ENCODE assay signal across 1 cellular context in the genomic region with DNA sequence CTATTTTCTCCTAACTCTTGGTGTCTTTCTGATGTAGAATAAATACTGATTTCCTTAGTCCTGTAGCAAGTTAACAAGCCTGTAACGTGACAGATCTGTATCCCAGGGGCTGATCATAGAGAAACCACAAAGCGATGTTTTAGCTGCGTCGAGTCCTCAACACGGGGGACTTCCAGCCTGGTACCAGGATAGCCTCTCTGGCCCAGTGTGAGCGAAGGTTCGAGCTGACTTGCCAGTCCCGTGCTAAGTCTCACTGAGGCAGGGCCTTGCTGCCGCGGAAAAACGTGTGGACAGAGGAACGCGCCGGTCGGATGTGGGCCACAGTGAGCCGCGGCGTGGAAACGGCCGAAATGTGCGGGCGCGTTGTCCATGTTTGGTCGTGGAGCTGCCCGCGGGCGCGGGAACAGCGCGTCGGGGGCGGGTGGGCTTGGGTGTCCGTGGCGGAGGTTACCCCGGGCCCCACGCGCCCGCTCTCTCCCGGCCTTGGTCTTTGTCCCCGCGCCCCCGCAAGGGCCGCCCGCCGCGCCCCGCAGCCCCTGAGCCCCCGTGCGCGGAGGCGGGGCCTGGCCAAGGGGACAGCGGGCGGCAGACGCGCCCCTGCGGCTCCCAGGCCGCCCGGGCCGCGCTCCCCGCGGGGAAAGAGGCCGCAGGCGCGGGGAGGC.
TF ChIP-seq lines count a peak whose summit lies in the region.

No MANE protein-coding gene starts in this region.

TF ChIP-seq in K562, 482 proteins besides CTCF, POLR2A, EP300 and RAD21:
- TF ChIP-seq ZFX (CRISPR knock-in tag; IDR thresholded peaks at IDR 0.05) (peak; percentile 47; the same call in 1 of the 2 replicates), PHF8 (IDR thresholded peaks at IDR 0.05; ENCODE audit: borderline replicate concordance, low read length) (peak; percentile 43; the same call in 1 of the 2 replicates), SMARCB1 (IDR thresholded peaks at IDR 0.05; ENCODE audit: insufficient read length, low read depth) (no peak), SMAD4 (CRISPR knock-in tag; conservative IDR thresholded peaks at IDR 0.05) (no peak), E2F6 (IDR thresholded peaks at IDR 0.05; ENCODE audit: borderline replicate concordance in 1 of 2, extremely low read depth in 1 of 2, insufficient read depth in 1 of 2, insufficient read length in 1 of 2, low read depth in 1 of 2, low read length in 1 of 2, poor library complexity in 1 of 2, severe bottlenecking in 1 of 2) (peak in 1 of 2 experiments; percentile 8), MLLT1 (IDR thresholded peaks at IDR 0.05) (peak in 1 of 2 experiments; percentile 30; a peak in 1 of 4 replicates), KAT7 (CRISPR knock-in tag; IDR thresholded peaks at IDR 0.05; ENCODE audit: borderline replicate concordance) (no peak), FOXK2 (conservative IDR thresholded peaks at IDR 0.05 in 1 of 2, IDR thresholded peaks at IDR 0.05 in 1 of 2; ENCODE audit: low read depth in 2 of 2) (no peak), POLR2G (IDR thresholded peaks at IDR 0.05; ENCODE audit: low read depth, low read length) (0 out of 2 replicates have a peak, but pooled peaks have one; percentile 43)
TF ChIP-seq in K562: peak in this region for 5.
